26 cellular contexts compared by ENCODE assay signal in genomic region chr4:86835677-86836076, GRCh38. TPM values are rescaled to one million over a fixed set of nuclear protein-coding genes. Genes with fewer than 3 reads are reported as not detected.
"Had no signal": no experiment of that assay in that cellular context is flagged by ENCODE, and none has a peak within 500 bp of the region (broad histone marks: within the 10 kb centered on the region; RNA-seq: fewer than 3 reads in every experiment).

No MANE protein-coding gene starts in this region.

- H3K9me3 ChIP-seq: MG63, SJSA1 had no signal

- H3K4me3 ChIP-seq: MG63, SJSA1 had no signal

- H3K27ac ChIP-seq: brain microvascular endothelial cell, KMS-11, SJSA1 had no signal

- ATAC-seq: activated CD8-positive, alpha-beta memory T cell treated with anti-CD3 and anti-CD28 coated beads, Interleukin-2, amount 10 ng/mL, durations not matched to agents 7 days and 5 days; PC-3 had no signal

- H3K27me3 Mint-ChIP-seq: activated CD8-positive, alpha-beta memory T cell treated with anti-CD3 and anti-CD28 coated beads, Interleukin-2, amount 10 ng/mL, durations not matched to agents 7 days and 5 days; activated naive CD4-positive, alpha-beta T cell treated with anti-CD3 and anti-CD28 coated beads, Interleukin-2, amount 50 U/mL, for 24 hours; activated T-cell treated with anti-CD3 and anti-CD28 coated beads, Interleukin-2, amount 50 U/mL, for 24 hours had no signal

- H3K27ac Mint-ChIP-seq: activated CD8-positive, alpha-beta memory T cell treated with anti-CD3 and anti-CD28 coated beads, Interleukin-2, amount 10 ng/mL, durations not matched to agents 7 days and 5 days; activated naive CD4-positive, alpha-beta T cell treated with anti-CD3 and anti-CD28 coated beads, Interleukin-2, amount 50 U/mL, for 24 hours; activated T-cell treated with anti-CD3 and anti-CD28 coated beads, Interleukin-2, amount 50 U/mL, for 24 hours; activated T-helper 1 cell treated with anti-CD3 and anti-CD28 coated beads, Interleukin-12 subunit alpha, Interleukin-12 subunit beta, Interleukin-2, Interleukin-4 antibody, amounts not matched to agents 30 ng/mL and 10 ng/mL and 1 ng/mL, durations not matched to agents 14 hours and 24 hours and 36 hours; T-helper 1 cell treated with Interleukin-12 subunit alpha and Interleukin-12 subunit beta and Interleukin-4 antibody, amounts not matched to agents 30 μg/mL and 1 μg/mL, for 36 hours; WTC11 had no signal

- DNase-seq: activated CD4-positive, alpha-beta T cell treated with anti-CD3 and anti-CD28 coated beads for 48 hours; activated CD4-positive, alpha-beta T cell treated with anti-CD3 and anti-CD28 coated beads, Interleukin-2, amount 50 U/mL, for 4 hours; activated CD4-positive, CD25-positive, alpha-beta regulatory T cell treated with anti-CD3 and anti-CD28 coated beads, Interleukin-2, amount 50 U/mL, for 72 hours; activated CD8-positive, alpha-beta memory T cell treated with anti-CD3 and anti-CD28 coated beads, Interleukin-2, amount 10 ng/mL, durations not matched to agents 7 days and 5 days; activated effector memory CD4-positive, alpha-beta T cell treated with Interleukin-2 at 50 U/mL for 16 hours; activated naive CD4-positive, alpha-beta T cell; activated T-cell treated with anti-CD3 and anti-CD28 coated beads, Interleukin-2, amount 50 U/mL, for 24 hours; amygdala; cerebellar nuclear complex; MV-4-11; NCI-H1092 treated with DMSO at 0.1 percent for 48 hours; NCI-H1436; NCI-H1694 treated with DMSO at 0.1 percent for 48 hours; NCI-H510A treated with DMSO at 0.1 percent for 48 hours; NCI-H69; PC-3; SHP77 had no signal

- H3K4me1 Mint-ChIP-seq: activated CD8-positive, alpha-beta memory T cell treated with anti-CD3 and anti-CD28 coated beads, Interleukin-2, amount 10 ng/mL, durations not matched to agents 7 days and 5 days; activated naive CD4-positive, alpha-beta T cell treated with anti-CD3 and anti-CD28 coated beads, Interleukin-2, amount 50 U/mL, for 24 hours; WTC11 had no signal

- FAIRE-seq: RCC 7860 had no signal

- H3K27me3 ChIP-seq: brain microvascular endothelial cell, MG63, SJSA1 had no signal

- H3K36me3 ChIP-seq: brain microvascular endothelial cell, MG63, SJSA1 had no signal

- H3K4me2 ChIP-seq: KMS-11 had no signal

- H3K36me3 Mint-ChIP-seq: activated CD8-positive, alpha-beta memory T cell treated with anti-CD3 and anti-CD28 coated beads, Interleukin-2, amount 10 ng/mL, durations not matched to agents 7 days and 5 days; activated naive CD4-positive, alpha-beta T cell treated with anti-CD3 and anti-CD28 coated beads, Interleukin-2, amount 50 U/mL, for 24 hours; WTC11 had no signal

- H3K9me3 Mint-ChIP-seq: activated naive CD4-positive, alpha-beta T cell treated with anti-CD3 and anti-CD28 coated beads, Interleukin-2, amount 50 U/mL, for 24 hours; activated T-cell treated with anti-CD3 and anti-CD28 coated beads, Interleukin-2, amount 50 U/mL, for 24 hours; activated T-helper 1 cell treated with anti-CD3 and anti-CD28 coated beads, Interleukin-12 subunit alpha, Interleukin-12 subunit beta, Interleukin-2, Interleukin-4 antibody, amounts not matched to agents 30 ng/mL and 10 ng/mL and 1 ng/mL, durations not matched to agents 14 hours and 24 hours and 36 hours; T-helper 1 cell treated with Interleukin-12 subunit alpha and Interleukin-12 subunit beta and Interleukin-4 antibody, amounts not matched to agents 30 μg/mL and 1 μg/mL, for 36 hours had no signal

- H3K4me3 Mint-ChIP-seq: activated CD8-positive, alpha-beta memory T cell treated with anti-CD3 and anti-CD28 coated beads, Interleukin-2, amount 10 ng/mL, durations not matched to agents 7 days and 5 days; activated naive CD4-positive, alpha-beta T cell treated with anti-CD3 and anti-CD28 coated beads, Interleukin-2, amount 50 U/mL, for 24 hours; activated T-cell treated with anti-CD3 and anti-CD28 coated beads, Interleukin-2, amount 50 U/mL, for 24 hours; activated T-helper 1 cell treated with anti-CD3 and anti-CD28 coated beads, Interleukin-12 subunit alpha, Interleukin-12 subunit beta, Interleukin-2, Interleukin-4 antibody, amounts not matched to agents 30 ng/mL and 10 ng/mL and 1 ng/mL, durations not matched to agents 14 hours and 24 hours and 36 hours; T-helper 1 cell treated with Interleukin-12 subunit alpha and Interleukin-12 subunit beta and Interleukin-4 antibody, amounts not matched to agents 30 μg/mL and 1 μg/mL, for 36 hours; WTC11 had no signal

RNA-seq across cellular contexts. Expression of gene SLC10A6, which starts 13.5 kb away (rescaled TPM):
- total RNA-seq: activated CD8-positive, alpha-beta memory T cell treated with anti-CD3 and anti-CD28 coated beads, Interleukin-2, amount 10 ng/mL, durations not matched to agents 7 days and 5 days; activated T-helper 1 cell treated with anti-CD3 and anti-CD28 coated beads, Interleukin-12 subunit alpha, Interleukin-12 subunit beta, Interleukin-2, Interleukin-4 antibody, amounts not matched to agents 30 ng/mL and 10 ng/mL and 1 ng/mL, durations not matched to agents 14 hours and 24 hours and 36 hours; PC-3; WTC11 had no signal

RNA-seq across cellular contexts. Expression of gene C4orf36, which starts 56.5 kb away (rescaled TPM):
- total RNA-seq: activated CD8-positive, alpha-beta memory T cell treated with anti-CD3 and anti-CD28 coated beads, Interleukin-2, amount 10 ng/mL, durations not matched to agents 7 days and 5 days; activated T-helper 1 cell treated with anti-CD3 and anti-CD28 coated beads, Interleukin-12 subunit alpha, Interleukin-12 subunit beta, Interleukin-2, Interleukin-4 antibody, amounts not matched to agents 30 ng/mL and 10 ng/mL and 1 ng/mL, durations not matched to agents 14 hours and 24 hours and 36 hours had no signal
